Comparison of ENCODE assay signal across 16 cellular contexts in genomic region chr3:72533584-72534473, GRCh38.
A peak's percentile ranks its signal among the peaks of the same experiment; 100 is the strongest.
DNase-seq lines count a peak whose midpoint lies in the region; ATAC-seq and TF ChIP-seq lines count a peak whose summit lies in the region.
"Had no signal": no experiment of that assay in that cellular context is flagged by ENCODE, and none has a peak within 500 bp of the region (broad histone marks: within the 10 kb centered on the region; RNA-seq: fewer than 3 reads in every experiment).

No MANE protein-coding gene starts in this region.

- peaks cover 7% of the 10 kb centered on the region in 2 donors for H3K36me3 Mint-ChIP-seq in activated T-cell treated with anti-CD3 and anti-CD28 coated beads, Interleukin-2, amount 50 U/mL, for 72 hours (ENCODE audit: insufficient read depth in 2 of 2)
- H3K36me3 Mint-ChIP-seq in activated T-cell treated with anti-CD3 and anti-CD28 coated beads, Interleukin-2, amount 50 U/mL, for 4 hours (ENCODE audit: insufficient read depth), result no peaks in the 10 kb centered on the region
- H3K36me3 Mint-ChIP-seq in brain, result no peaks in the 10 kb centered on the region
- peaks cover 7% of the 10 kb centered on the region for H3K36me3 Mint-ChIP-seq in stimulated activated memory B cell treated with anti-CD40 and anti-IgM and Interleukin-4, amounts not matched to agents 10 μg/mL and 1 μg/mL and 100 μg/mL, for 72 hours
- no peaks in the 10 kb centered on the region for H3K36me3 Mint-ChIP-seq in type B pancreatic cell
- H3K36me3 Mint-ChIP-seq: WTC11 had no signal

- ATAC-seq in activated T-cell treated with anti-CD3 and anti-CD28 coated beads, Interleukin-2, amount 50 U/mL, for 72 hours (replicated peaks in 1 of 2), result no peak
- ATAC-seq in activated T-cell treated with anti-CD3 and anti-CD28 coated beads, Interleukin-2, amount 50 U/mL, for 4 hours, result no peak
- ATAC-seq in stimulated activated memory B cell treated with anti-CD40 and anti-IgM and Interleukin-4, amounts not matched to agents 10 μg/mL and 1 μg/mL and 100 μg/mL, for 72 hours, result peak; percentile 42
- no peak for ATAC-seq in HG03139 (IDR thresholded peaks at IDR 0.05; ENCODE audit: unreplicated experiment)
- ATAC-seq: gastroesophageal sphincter, WTC11 had no signal

- H3K4me3 Mint-ChIP-seq in activated T-cell treated with anti-CD3 and anti-CD28 coated beads, Interleukin-2, amount 50 U/mL, for 72 hours, result no peak overlapping the region
- no peak overlapping the region for H3K4me3 Mint-ChIP-seq in activated T-cell treated with anti-CD3 and anti-CD28 coated beads, Interleukin-2, amount 50 U/mL, for 4 hours
- H3K4me3 Mint-ChIP-seq in brain, result peak overlapping the region in 1 of 5 experiments; percentile 7
- H3K4me3 Mint-ChIP-seq in stimulated activated memory B cell treated with anti-CD40 and anti-IgM and Interleukin-4, amounts not matched to agents 10 μg/mL and 1 μg/mL and 100 μg/mL, for 72 hours, result peak overlapping the region; percentile 8
- no peak overlapping the region for H3K4me3 Mint-ChIP-seq in type B pancreatic cell
- H3K4me3 Mint-ChIP-seq: WTC11 had no signal

- peaks cover 8 to 9% of the 10 kb centered on the region in 2 donors for H3K9me3 Mint-ChIP-seq in activated T-cell treated with anti-CD3 and anti-CD28 coated beads, Interleukin-2, amount 50 U/mL, for 72 hours
- no peaks in the 10 kb centered on the region for H3K9me3 Mint-ChIP-seq in activated T-cell treated with anti-CD3 and anti-CD28 coated beads, Interleukin-2, amount 50 U/mL, for 4 hours
- H3K9me3 Mint-ChIP-seq in brain, result peaks cover 0 to 5% (median 0%) of the 10 kb centered on the region in 5 experiments
- peaks cover 6% of the 10 kb centered on the region for H3K9me3 Mint-ChIP-seq in stimulated activated memory B cell treated with anti-CD40 and anti-IgM and Interleukin-4, amounts not matched to agents 10 μg/mL and 1 μg/mL and 100 μg/mL, for 72 hours
- H3K9me3 Mint-ChIP-seq in type B pancreatic cell, result peaks cover 14% of the 10 kb centered on the region

- peaks cover 26% of the 10 kb centered on the region for H3K27me3 Mint-ChIP-seq in activated T-cell treated with anti-CD3 and anti-CD28 coated beads, Interleukin-2, amount 50 U/mL, for 72 hours (ENCODE audit: low read depth)
- peaks cover 9% of the 10 kb centered on the region for H3K27me3 Mint-ChIP-seq in activated T-cell treated with anti-CD3 and anti-CD28 coated beads, Interleukin-2, amount 50 U/mL, for 4 hours (ENCODE audit: low read depth)
- H3K27me3 Mint-ChIP-seq in brain (peaks cover 20% of the 10 kb centered on the region), type B pancreatic cell (peaks cover 12% of the 10 kb centered on the region)
- peaks cover 13% of the 10 kb centered on the region for H3K27me3 Mint-ChIP-seq in stimulated activated memory B cell treated with anti-CD40 and anti-IgM and Interleukin-4, amounts not matched to agents 10 μg/mL and 1 μg/mL and 100 μg/mL, for 72 hours

- H3K4me1 Mint-ChIP-seq in activated T-cell treated with anti-CD3 and anti-CD28 coated beads, Interleukin-2, amount 50 U/mL, for 72 hours (ENCODE audit: low read depth), result peaks cover 49% of the 10 kb centered on the region
- H3K4me1 Mint-ChIP-seq in activated T-cell treated with anti-CD3 and anti-CD28 coated beads, Interleukin-2, amount 50 U/mL, for 4 hours (ENCODE audit: low read depth), result peaks cover 9% of the 10 kb centered on the region
- peaks cover 26% of the 10 kb centered on the region for H3K4me1 Mint-ChIP-seq in brain
- H3K4me1 Mint-ChIP-seq in stimulated activated memory B cell treated with anti-CD40 and anti-IgM and Interleukin-4, amounts not matched to agents 10 μg/mL and 1 μg/mL and 100 μg/mL, for 72 hours, result peaks cover 31% of the 10 kb centered on the region
- H3K4me1 Mint-ChIP-seq in type B pancreatic cell (ENCODE audit: unreplicated experiment), result peaks cover 18% of the 10 kb centered on the region

- no peak overlapping the region for H3K4me3 ChIP-seq in NB4 (ENCODE audit: low read depth, low read length)
- H3K4me3 ChIP-seq: gastroesophageal sphincter, SJCRH30, upper lobe of left lung had no signal

- peak overlapping the region; percentile 20 for H3K27ac Mint-ChIP-seq in activated T-cell treated with anti-CD3 and anti-CD28 coated beads, Interleukin-2, amount 50 U/mL, for 72 hours
- peak overlapping the region in 3 of 5 experiments; percentile 3 to 79 (median 27) for H3K27ac Mint-ChIP-seq in brain
- peak overlapping the region; percentile 75 for H3K27ac Mint-ChIP-seq in stimulated activated memory B cell treated with anti-CD40 and anti-IgM and Interleukin-4, amounts not matched to agents 10 μg/mL and 1 μg/mL and 100 μg/mL, for 72 hours
- H3K27ac Mint-ChIP-seq in type B pancreatic cell, result no peak overlapping the region
- H3K27ac Mint-ChIP-seq: WTC11 had no signal

- no peak for DNase-seq in activated T-cell treated with anti-CD3 and anti-CD28 coated beads, Interleukin-2, amount 50 U/mL, for 72 hours
- no peak for DNase-seq in activated T-cell treated with anti-CD3 and anti-CD28 coated beads, Interleukin-2, amount 50 U/mL, for 4 hours
- DNase-seq in NB4 (ENCODE audit: low read depth), result peak; percentile 51
- DNase-seq in amygdala (lab: John Stamatoyannopoulos, UW), result no peak
- no peak for DNase-seq in type B pancreatic cell (ENCODE audit: extremely low spot score, unreplicated experiment)
- DNase-seq: DMS153; NCI-H2081; NCI-H69; SJCRH30; stimulated activated CD4-positive, alpha-beta T cell treated with anti-CD3 and anti-CD28 coated beads, Interleukin-15, amount 100 ng/mL, for 24 hours had no signal

- TF ChIP-seq POLR2A in NB4 (IDR thresholded peaks at IDR 0.05; ENCODE audit: extremely low read depth, insufficient read length), result no peak

- TF ChIP-seq CTCF in NB4 (IDR thresholded peaks at IDR 0.05; ENCODE audit: low read depth, low read length), result no peak
- no peak for TF ChIP-seq CTCF in brain (conservative IDR thresholded peaks at IDR 0.05)
- no peak for TF ChIP-seq CTCF in type B pancreatic cell (conservative IDR thresholded peaks at IDR 0.05)
